ENCODE assay signal across 1 cellular context in genomic region chr7:75944507-75944906, GRCh38.
TF ChIP-seq lines count a peak whose summit lies in the region.

No MANE protein-coding gene starts in this region.

TF ChIP-seq in WTC11, 78 proteins besides CTCF, POLR2A, EP300 and RAD21 (continued from another document):
- TF ChIP-seq AR (CRISPR knock-in tag; IDR thresholded peaks at IDR 0.05), result no peak
- TF ChIP-seq RORB (CRISPR knock-in tag; IDR thresholded peaks at IDR 0.05), result no peak
- TF ChIP-seq E2F1 (CRISPR knock-in tag; IDR thresholded peaks at IDR 0.05), result no peak
- TF ChIP-seq ELF4 (CRISPR knock-in tag; IDR thresholded peaks at IDR 0.05; ENCODE audit: low read depth), result no peak
- no peak for TF ChIP-seq ARID4B (CRISPR knock-in tag; IDR thresholded peaks at IDR 0.05; ENCODE audit: borderline replicate concordance)
- no peak for TF ChIP-seq CBFB (CRISPR knock-in tag; IDR thresholded peaks at IDR 0.05; ENCODE audit: low read depth)
- TF ChIP-seq JUN (CRISPR knock-in tag; IDR thresholded peaks at IDR 0.05), result no peak
- no peak for TF ChIP-seq OVOL2 (CRISPR knock-in tag; IDR thresholded peaks at IDR 0.05; ENCODE audit: borderline replicate concordance)
- no peak for TF ChIP-seq ZNF121 (CRISPR knock-in tag; IDR thresholded peaks at IDR 0.05)
- TF ChIP-seq FOXP1 (CRISPR knock-in tag; IDR thresholded peaks at IDR 0.05; ENCODE audit: borderline replicate concordance), result no peak
- TF ChIP-seq GRHL2 (CRISPR knock-in tag; IDR thresholded peaks at IDR 0.05; ENCODE audit: insufficient replicate concordance, severe bottlenecking), result no peak
- no peak for TF ChIP-seq ZBTB43 (CRISPR knock-in tag; IDR thresholded peaks at IDR 0.05)
- TF ChIP-seq ZNF425 (CRISPR knock-in tag; conservative IDR thresholded peaks at IDR 0.05), result no peak
- no peak for TF ChIP-seq TCF7 (CRISPR knock-in tag; IDR thresholded peaks at IDR 0.05; ENCODE audit: low read depth)
- TF ChIP-seq ATF2 (CRISPR knock-in tag; IDR thresholded peaks at IDR 0.05; ENCODE audit: borderline replicate concordance, low read depth), result no peak
